Comparison of ENCODE assay signal across 7 cellular contexts in genomic region chr12:123435636-123436016, GRCh38. TPM values are rescaled to one million over a fixed set of nuclear protein-coding genes. Genes with fewer than 3 reads are reported as not detected.
A peak's percentile ranks its signal among the peaks of the same experiment; 100 is the strongest.
DNase-seq lines count a peak whose midpoint lies in the region; ATAC-seq, FAIRE-seq and TF ChIP-seq lines count a peak whose summit lies in the region.

No MANE protein-coding gene starts in this region.

- no peak for FAIRE-seq in kidney (lab: Jason Lieb, UNC)

- peak overlapping the region; percentile 63 for H3K4me3 ChIP-seq in IMR-90 (ENCODE audit: insufficient read depth, low read depth, low read length)
- H3K4me3 ChIP-seq in kidney (ENCODE audit: low read length in 2 of 2): peak overlapping the region; percentile 91 to 93
- H3K4me3 ChIP-seq in subcutaneous abdominal adipose tissue (ENCODE audit: low read depth in 1 of 5, low read length in 5 of 5): peak overlapping the region; percentile 83 to 98 (median 94)

- peaks cover 8 to 22% of the 10 kb centered on the region in 2 experiments; a peak in 3 of 4 replicates for H3K79me1 ChIP-seq in IMR-90 (ENCODE audit: low read depth in 1 of 2, low read length in 2 of 2)

- H3K27ac ChIP-seq in IMR-90 (ENCODE audit: insufficient read depth, low read length) (no peak overlapping the region), kidney (ENCODE audit: low read depth in 2 of 2, low read length in 2 of 2) (peak overlapping the region; percentile 67 to 77), subcutaneous abdominal adipose tissue (ENCODE audit: low read depth, low read length) (peak overlapping the region; percentile 70)

- BruUV-seq in IMR-90 (replicated peaks; lab: Mats Ljungman, UMichigan): no TSS peak

- H3K9me3 ChIP-seq in IMR-90 (ENCODE audit: control insufficient read depth, insufficient read depth, low read length) (no peaks in the 10 kb centered on the region), kidney (ENCODE audit: control insufficient read depth in 1 of 2, low read length in 2 of 2) (no peaks in the 10 kb centered on the region), subcutaneous abdominal adipose tissue (ENCODE audit: control insufficient read depth in 5 of 5, low read length in 5 of 5) (no peaks in the 10 kb centered on the region)

- peak overlapping the region; percentile 52 for H2AK9ac ChIP-seq in IMR-90 (replicated peaks; ENCODE audit: low read depth, low read length, poor library complexity)

- H3K36me3 ChIP-seq in IMR-90 (ENCODE audit: control insufficient read depth, insufficient read depth, low read length) (no peaks in the 10 kb centered on the region), kidney (ENCODE audit: control insufficient read depth in 1 of 2, insufficient read depth in 2 of 2, low read length in 2 of 2) (no peaks in the 10 kb centered on the region), subcutaneous abdominal adipose tissue (ENCODE audit: control insufficient read depth in 5 of 5, insufficient read depth in 5 of 5, low read length in 5 of 5) (peaks cover 0 to 3% (median 0%) of the 10 kb centered on the region in 5 donors)

- DNase-seq in IMR-90 (no peak), kidney (no peak), DMS 273 treated with DMSO at 0.1 percent for 48 hours (lab: John Stamatoyannopoulos, UW) (no peak), NCI-H2107 treated with DMSO at 0.1 percent for 48 hours (lab: John Stamatoyannopoulos, UW; ENCODE audit: unreplicated experiment) (no peak), pons (ENCODE audit: low spot score) (no peak)
- DNase-seq in activated naive CD8-positive, alpha-beta T cell treated with anti-CD3 and anti-CD28 coated beads, Interleukin-2, amount 10 ng/mL, durations not matched to agents 7 days and 5 days: no peak

- H3K36me3 Mint-ChIP-seq in activated naive CD8-positive, alpha-beta T cell treated with anti-CD3 and anti-CD28 coated beads, Interleukin-2, amount 10 ng/mL, durations not matched to agents 7 days and 5 days: peaks cover 3% of the 10 kb centered on the region

- H3K18ac ChIP-seq in IMR-90 (ENCODE audit: low read depth, low read length): no peak overlapping the region

- no peak overlapping the region for H2BK15ac ChIP-seq in IMR-90 (ENCODE audit: low read depth, low read length)

- CTCF ChIA-PET in IMR-90 (lab: Yijun Ruan, JAX): no interaction called here

- no peak overlapping the region for H4K91ac ChIP-seq in IMR-90 (ENCODE audit: insufficient read depth, low read depth, low read length)

- peak overlapping the region; percentile 15; the same call in 1 of the 2 replicates for H2AK5ac ChIP-seq in IMR-90 (ENCODE audit: low read depth, low read length)

- peak overlapping the region; percentile 45; the same call in 1 of the 2 replicates for H3K14ac ChIP-seq in IMR-90 (replicated peaks; ENCODE audit: low read depth, low read length)

- H2BK20ac ChIP-seq in IMR-90 (ENCODE audit: low read depth, low read length): no peak overlapping the region

- TF ChIP-seq CTCF in IMR-90 (conservative IDR thresholded peaks at IDR 0.05; ENCODE audit: low read depth, low read length) (no peak), kidney (IDR thresholded peaks at IDR 0.05; ENCODE audit: borderline replicate concordance, extremely low read depth, insufficient read depth) (no peak)

- peak overlapping the region; percentile 100 for H2AFZ ChIP-seq in IMR-90 (replicated peaks; ENCODE audit: low read length, poor library complexity)

- H3K4me1 Mint-ChIP-seq in activated naive CD8-positive, alpha-beta T cell treated with anti-CD3 and anti-CD28 coated beads, Interleukin-2, amount 10 ng/mL, durations not matched to agents 7 days and 5 days: peaks cover 33% of the 10 kb centered on the region

- peak overlapping the region; percentile 46 to 57; a peak in 3 of 4 replicates for H4K8ac ChIP-seq in IMR-90 (ENCODE audit: low read depth in 2 of 2, low read length in 2 of 2)

- H3K23ac ChIP-seq in IMR-90 (ENCODE audit: low read depth, low read length): peak overlapping the region; percentile 91; the same call in 1 of the 2 replicates

- H3K27ac Mint-ChIP-seq in activated naive CD8-positive, alpha-beta T cell treated with anti-CD3 and anti-CD28 coated beads, Interleukin-2, amount 10 ng/mL, durations not matched to agents 7 days and 5 days: peak overlapping the region; percentile 93

- no peak for TF ChIP-seq POLR2A in IMR-90 (IDR thresholded peaks at IDR 0.05; ENCODE audit: low read depth, low read length)

- dilution Hi-C loops in IMR-90 (cut with HindIII; ENCODE audit: low sequenced_read_pairs, unreplicated experiment): no loop called here

- peak overlapping the region; percentile 81 for H3K9ac ChIP-seq in IMR-90 (ENCODE audit: low read depth, low read length)
- peak overlapping the region; percentile 87 to 93 for H3K9ac ChIP-seq in kidney (ENCODE audit: low read length in 2 of 2)
- peak overlapping the region; percentile 11 to 93 (median 90) for H3K9ac ChIP-seq in subcutaneous abdominal adipose tissue (ENCODE audit: low read length in 5 of 5)

- no peaks in the 10 kb centered on the region for H3K9me3 Mint-ChIP-seq in activated naive CD8-positive, alpha-beta T cell treated with anti-CD3 and anti-CD28 coated beads, Interleukin-2, amount 10 ng/mL, durations not matched to agents 7 days and 5 days

- H2BK5ac ChIP-seq in IMR-90 (ENCODE audit: low read depth, low read length, poor library complexity, severe bottlenecking): no peak overlapping the region

- in situ Hi-C loops in IMR-90 (cut with MboI; ENCODE audit: low sequenced_read_pairs): no loop called here

- H2BK120ac ChIP-seq in IMR-90 (ENCODE audit: low read depth, low read length): no peak overlapping the region

- intact Hi-C loops in IMR-90 (cut with micrococcal nuclease): no loop called here
- intact Hi-C loops in kidney (cut with DNase I): no loop called here

- ATAC-seq in IMR-90 (ENCODE audit: low read depth): no peak
- no peak for ATAC-seq in activated naive CD8-positive, alpha-beta T cell treated with anti-CD3 and anti-CD28 coated beads, Interleukin-2, amount 10 ng/mL, durations not matched to agents 7 days and 5 days (ENCODE audit: low read depth)

- H3K9me1 ChIP-seq in IMR-90 (ENCODE audit: insufficient read depth, low read length): peaks cover 5% of the 10 kb centered on the region; the same call in 1 of the 2 replicates

- H3K4me3 Mint-ChIP-seq in activated naive CD8-positive, alpha-beta T cell treated with anti-CD3 and anti-CD28 coated beads, Interleukin-2, amount 10 ng/mL, durations not matched to agents 7 days and 5 days: peak overlapping the region; percentile 99

- peak overlapping the region; percentile 88 for H3K4me2 ChIP-seq in IMR-90 (ENCODE audit: low read depth, low read length)

- peaks cover 4% of the 10 kb centered on the region; the same call in 1 of the 2 replicates for H3K4me1 ChIP-seq in IMR-90 (ENCODE audit: control insufficient read depth, insufficient read depth, low read length)
- H3K4me1 ChIP-seq in kidney (ENCODE audit: control insufficient read depth in 1 of 2, insufficient read depth in 1 of 2, low read depth in 1 of 2, low read length in 2 of 2): peaks cover 0 to 7% of the 10 kb centered on the region in 2 donors
- H3K4me1 ChIP-seq in subcutaneous abdominal adipose tissue (ENCODE audit: control insufficient read depth in 5 of 5, insufficient read depth in 5 of 5, low read length in 5 of 5): peaks cover 1 to 46% (median 37%) of the 10 kb centered on the region in 5 donors

- 67% methylated on average over 3 of the region's 5 CpGs; no CpG with 5 or more reads in 1 of the 2 experiments for WGBS in IMR-90 (ENCODE audit: extremely low coverage in 2 of 2, insufficient read length in 1 of 2), 2 experiments

- no peak overlapping the region for H4K5ac ChIP-seq in IMR-90 (ENCODE audit: low read depth, low read length)

- no peaks in the 10 kb centered on the region for H4K20me1 ChIP-seq in IMR-90 (ENCODE audit: insufficient read depth, low read length)

- H3K27me3 Mint-ChIP-seq in activated naive CD8-positive, alpha-beta T cell treated with anti-CD3 and anti-CD28 coated beads, Interleukin-2, amount 10 ng/mL, durations not matched to agents 7 days and 5 days: no peaks in the 10 kb centered on the region

- 0 out of 2 replicates have a peak overlapping the region, but pooled peaks have one; percentile 15 for H3K56ac ChIP-seq in IMR-90 (ENCODE audit: extremely low read depth, insufficient read depth, low read length)

- POLR2A ChIA-PET in IMR-90 (lab: Charles Lee; ENCODE audit: unreplicated experiment): no interaction called here
- POLR2A ChIA-PET in activated naive CD8-positive, alpha-beta T cell treated with anti-CD3 and anti-CD28 coated beads, Interleukin-2, amount 10 ng/mL, durations not matched to agents 7 days and 5 days (lab: Charles Lee): interaction anchor here (0.6 to 3.7 kb wide), 6 partner anchors 8 to 307 kb away, joined by 3 to 19 read pairs (median 5); partner anchors contain the start of genes DDX55, MPHOSPH9 and MTRFR

- H3K27me3 ChIP-seq in IMR-90 (ENCODE audit: control insufficient read depth, insufficient read depth, low read length) (no peaks in the 10 kb centered on the region), subcutaneous abdominal adipose tissue (ENCODE audit: control insufficient read depth in 5 of 5, insufficient read depth in 4 of 5, low read length in 5 of 5) (no peaks in the 10 kb centered on the region)

- no peak for TF ChIP-seq RAD21 in IMR-90 (IDR thresholded peaks at IDR 0.05; ENCODE audit: low read length)

- H3K4ac ChIP-seq in IMR-90 (ENCODE audit: low read depth, low read length): peak overlapping the region; percentile 41

RNA-seq across cellular contexts. Expression of gene RILPL2, which starts 0.9 kb away (rescaled TPM):
- total RNA-seq in IMR-90 (2012; rRNA removed) (1.8 and 2.2 TPM in 2 replicates), kidney (8.0 TPM)
- polyA plus RNA-seq in IMR-90 (2012; rRNA removed) (2.1 and 2.2 TPM in 2 replicates), kidney (ENCODE audit: insufficient read depth, low read depth, low replicate concordance) (11.1 TPM)
- polyA plus RNA-seq in IMR-90 (2012; cell fraction: cytosol; rRNA removed): 2.0 TPM in 2 replicates
- polyA plus RNA-seq in IMR-90 (2012; cell fraction: nucleus; rRNA removed; ENCODE audit: low replicate concordance): 0.61 and 0.91 TPM in 2 replicates
- total RNA-seq in activated naive CD8-positive, alpha-beta T cell treated with anti-CD3 and anti-CD28 coated beads, Interleukin-2, amount 10 ng/mL, durations not matched to agents 7 days and 5 days: 1 to 10 TPM; 5.3 to 5.5 TPM

RNA-seq across cellular contexts. Expression of gene SNRNP35, which starts 22.3 kb away (rescaled TPM):
- total RNA-seq in IMR-90 (2012; rRNA removed) (4.7 and 10.6 TPM in 2 replicates), kidney (23.6 TPM)
- polyA plus RNA-seq in IMR-90 (2012; rRNA removed) (14.1 and 15.4 TPM in 2 replicates), kidney (ENCODE audit: insufficient read depth, low read depth, low replicate concordance) (51.2 TPM)
- 4.0 and 5.3 TPM in 2 replicates for polyA plus RNA-seq in IMR-90 (2012; cell fraction: cytosol; rRNA removed)
- polyA plus RNA-seq in IMR-90 (2012; cell fraction: nucleus; rRNA removed; ENCODE audit: low replicate concordance): 5.5 and 17.8 TPM in 2 replicates
- 10 to 100 TPM; 32.3 to 33.9 TPM for total RNA-seq in activated naive CD8-positive, alpha-beta T cell treated with anti-CD3 and anti-CD28 coated beads, Interleukin-2, amount 10 ng/mL, durations not matched to agents 7 days and 5 days

RNA-seq across cellular contexts. Expression of gene KMT5A, which starts 51.7 kb away (rescaled TPM):
- total RNA-seq in IMR-90 (2012; rRNA removed): 26.0 and 32.2 TPM in 2 replicates
- 28.3 and 30.3 TPM in 2 replicates for polyA plus RNA-seq in IMR-90 (2012; rRNA removed)
- 16.3 and 17.9 TPM in 2 replicates for polyA plus RNA-seq in IMR-90 (2012; cell fraction: cytosol; rRNA removed)
- 47.8 and 61.5 TPM in 2 replicates for polyA plus RNA-seq in IMR-90 (2012; cell fraction: nucleus; rRNA removed; ENCODE audit: low replicate concordance)
- 10 to 100 TPM; 64.5 to 69.4 TPM for total RNA-seq in activated naive CD8-positive, alpha-beta T cell treated with anti-CD3 and anti-CD28 coated beads, Interleukin-2, amount 10 ng/mL, durations not matched to agents 7 days and 5 days
- total RNA-seq in kidney: 26.7 TPM
- 13.1 TPM for polyA plus RNA-seq in kidney (ENCODE audit: insufficient read depth, low read depth, low replicate concordance)
